8 cellular contexts compared by ENCODE assay signal in the genomic region with DNA sequence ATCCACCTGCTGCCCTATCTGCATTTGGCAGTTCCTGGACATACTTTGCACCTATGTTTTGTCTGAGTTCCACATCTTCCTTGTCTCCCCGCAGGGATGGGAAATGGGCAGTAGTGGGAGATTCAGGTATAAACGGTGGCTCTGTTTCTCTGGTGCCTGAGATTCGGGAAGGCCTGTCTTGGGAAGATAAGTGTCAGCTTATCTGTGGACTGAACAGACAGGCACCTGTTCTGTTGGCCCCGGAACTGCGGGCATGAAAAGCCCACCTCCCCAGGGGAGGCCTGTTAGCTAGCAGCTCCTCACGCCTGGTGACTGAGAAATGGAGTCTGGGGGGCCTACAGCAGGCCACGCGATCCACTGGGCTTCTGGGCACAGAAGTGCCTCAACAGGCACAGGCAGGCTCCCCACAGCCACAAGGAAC. TPM values are rescaled to one million over a fixed set of nuclear protein-coding genes. Genes with fewer than 3 reads are reported as not detected.
A peak's percentile ranks its signal among the peaks of the same experiment; 100 is the strongest.
DNase-seq lines count a peak whose midpoint lies in the region; ATAC-seq and TF ChIP-seq lines count a peak whose summit lies in the region.

No MANE protein-coding gene starts in this region.

- peak overlapping the region; percentile 67 to 100 (median 95) for H3K27ac ChIP-seq in Peyer's patch
- H3K27ac ChIP-seq in esophagus (ENCODE audit: low read depth in 2 of 2, low read length in 1 of 2) = peak overlapping the region; percentile 96
- peak overlapping the region; percentile 85 for H3K27ac ChIP-seq in psoas muscle

- no peaks in the 10 kb centered on the region for H3K9me3 ChIP-seq in Peyer's patch
- no peaks in the 10 kb centered on the region for H3K9me3 ChIP-seq in esophagus (ENCODE audit: control insufficient read depth in 2 of 2, insufficient read depth in 1 of 2, low read depth in 1 of 2, low read length in 1 of 2)
- no peaks in the 10 kb centered on the region for H3K9me3 ChIP-seq in psoas muscle

- no peaks in the 10 kb centered on the region for H3K9me3 Mint-ChIP-seq in activated T-cell treated with anti-CD3 and anti-CD28 coated beads, Interleukin-2, amount 50 U/mL, for 4 hours

- no peak for DNase-seq in Peyer's patch
- DNase-seq in psoas muscle = no peak
- no peak for DNase-seq in CD1c-positive myeloid dendritic cell (ENCODE audit: extremely low spot score)
- no peak for DNase-seq in activated effector memory CD4-positive, alpha-beta T cell treated with anti-CD3 and anti-CD28 coated beads, Interleukin-2, amount 50 U/mL, for 16 hours
- no peak for DNase-seq in activated T-cell treated with anti-CD3 and anti-CD28 coated beads, Interleukin-2, amount 50 U/mL, for 4 hours

- H3K4me1 ChIP-seq in Peyer's patch (peaks cover 9 to 70% (median 37%) of the 10 kb centered on the region in 4 donors), esophagus (ENCODE audit: control insufficient read depth in 2 of 2, insufficient read depth in 2 of 2, low read length in 1 of 2) (peaks cover 3 to 17% of the 10 kb centered on the region in 2 donors), psoas muscle (peaks cover 28% of the 10 kb centered on the region)

- 34 to 48% methylated on average over 8 of the region's 8 CpGs for WGBS in esophagus, 2 donors
- 46 to 62% (median 56%) methylated on average over 8 of the region's 8 CpGs for WGBS in psoas muscle, 3 donors

- no peak overlapping the region for H3K4me3 Mint-ChIP-seq in activated T-cell treated with anti-CD3 and anti-CD28 coated beads, Interleukin-2, amount 50 U/mL, for 4 hours

- intact Hi-C loops in psoas muscle (cut with DNase I) = loop anchor here (1.0 to 5.0 kb wide), 3 partner anchors 40 to 53 kb away; a partner anchor contains a TSS

- ATAC-seq in psoas muscle = peak in 1 of 4 donors; percentile 0
- ATAC-seq in HG03439 (IDR thresholded peaks at IDR 0.05; ENCODE audit: unreplicated experiment) = no peak
- ATAC-seq in activated T-cell treated with anti-CD3 and anti-CD28 coated beads, Interleukin-2, amount 50 U/mL, for 4 hours = no peak

- H3K4me1 Mint-ChIP-seq in activated T-cell treated with anti-CD3 and anti-CD28 coated beads, Interleukin-2, amount 50 U/mL, for 4 hours (ENCODE audit: low read depth) = peaks cover 68% of the 10 kb centered on the region

- TF ChIP-seq CTCF in Peyer's patch (IDR thresholded peaks at IDR 0.05) (no peak), psoas muscle (IDR thresholded peaks at IDR 0.05) (no peak)

- H3K36me3 ChIP-seq in Peyer's patch (peaks cover 0 to 40% (median 0%) of the 10 kb centered on the region in 3 donors), esophagus (ENCODE audit: control insufficient read depth in 2 of 2, insufficient read depth in 2 of 2, low read length in 1 of 2) (peaks cover 16 to 20% of the 10 kb centered on the region in 2 donors), psoas muscle (ENCODE audit: insufficient read depth in 1 of 2, low read depth in 1 of 2) (peaks cover 18 to 47% of the 10 kb centered on the region in 2 donors)

- H3K27me3 Mint-ChIP-seq in activated T-cell treated with anti-CD3 and anti-CD28 coated beads, Interleukin-2, amount 50 U/mL, for 4 hours (ENCODE audit: low read depth) = no peaks in the 10 kb centered on the region

- peaks cover 35% of the 10 kb centered on the region for H3K36me3 Mint-ChIP-seq in activated T-cell treated with anti-CD3 and anti-CD28 coated beads, Interleukin-2, amount 50 U/mL, for 4 hours (ENCODE audit: insufficient read depth)

- H3K27me3 ChIP-seq in Peyer's patch (no peaks in the 10 kb centered on the region), esophagus (ENCODE audit: control insufficient read depth in 1 of 2, insufficient read depth in 2 of 2, low read length in 2 of 2) (no peaks in the 10 kb centered on the region), psoas muscle (ENCODE audit: insufficient read depth in 3 of 3, low read length in 2 of 3) (no peaks in the 10 kb centered on the region)

- TF ChIP-seq POLR2A in GM15510 (IDR thresholded peaks at IDR 0.05; ENCODE audit: borderline replicate concordance, extremely low read depth, insufficient read length) (peak; percentile 12), Peyer's patch (IDR thresholded peaks at IDR 0.05) (no peak)

- H3K4me3 ChIP-seq in Peyer's patch (peak overlapping the region in 2 of 4 donors; percentile 62 to 83), esophagus (ENCODE audit: low read depth in 1 of 2, low read length in 2 of 2) (peak overlapping the region; percentile 64 to 89), psoas muscle (no peak overlapping the region)

RNA-seq across cellular contexts. Expression of a gene that starts 5.8 kb away (rescaled TPM):
- total RNA-seq in Peyer's patch = 100 to 1,000 TPM; 162 to 219 (median 174) TPM
- 100 to 1,000 TPM in 1 of 2 donors, 10 to 100 TPM in 1; 68.5 to 161 TPM for polyA plus RNA-seq in esophagus
- 100 to 1,000 TPM; 137 to 278 (median 180) TPM for total RNA-seq in psoas muscle
- 100 to 1,000 TPM; 176 to 381 (median 208) TPM for polyA plus RNA-seq in psoas muscle
- total RNA-seq in activated T-cell treated with anti-CD3 and anti-CD28 coated beads, Interleukin-2, amount 50 U/mL, for 4 hours = 100 to 1,000 TPM; 619 to 718 (median 635) TPM

RNA-seq across cellular contexts. Expression of a gene that starts 6.1 kb away (rescaled TPM):
- total RNA-seq in Peyer's patch = 10 to 100 TPM in 3 of 4 donors, 1 to 10 TPM in 1; 9.1 to 24.8 (median 18.3) TPM
- polyA plus RNA-seq in esophagus = 10 to 100 TPM; 13.5 to 29.5 TPM
- total RNA-seq in psoas muscle = 10 to 100 TPM; 30.1 to 59.4 (median 44.8) TPM
- polyA plus RNA-seq in psoas muscle = 10 to 100 TPM; 26.6 to 66.5 (median 50.4) TPM
- 100 to 1,000 TPM; 215 to 254 (median 223) TPM for total RNA-seq in activated T-cell treated with anti-CD3 and anti-CD28 coated beads, Interleukin-2, amount 50 U/mL, for 4 hours

RNA-seq across cellular contexts. Expression of a gene that starts 13.5 kb away (rescaled TPM):
- 100 to 1,000 TPM in 1 of 4 donors, 10 to 100 TPM in 3; 41.6 to 183 (median 44.4) TPM for total RNA-seq in Peyer's patch
- polyA plus RNA-seq in esophagus = 10 to 100 TPM; 19.1 to 38.3 TPM
- total RNA-seq in psoas muscle = 1 to 10 TPM; 3.6 to 7.6 (median 4.6) TPM
- 1 to 10 TPM; 1.3 to 2.6 (median 2.1) TPM for polyA plus RNA-seq in psoas muscle
- 100 to 1,000 TPM; 309 to 404 (median 401) TPM for total RNA-seq in activated T-cell treated with anti-CD3 and anti-CD28 coated beads, Interleukin-2, amount 50 U/mL, for 4 hours

RNA-seq across cellular contexts. Expression of a gene that starts 20.8 kb away (rescaled TPM):
- total RNA-seq in Peyer's patch = 100 to 1,000 TPM; 146 to 339 (median 156) TPM
- 100 to 1,000 TPM; 108 to 253 TPM for polyA plus RNA-seq in esophagus
- total RNA-seq in psoas muscle = 100 to 1,000 TPM in 2 of 4 donors, 10 to 100 TPM in 2; 80.4 to 110 (median 95.6) TPM
- polyA plus RNA-seq in psoas muscle = 100 to 1,000 TPM; 223 to 269 (median 247) TPM
- total RNA-seq in activated T-cell treated with anti-CD3 and anti-CD28 coated beads, Interleukin-2, amount 50 U/mL, for 4 hours = 100 to 1,000 TPM; 180 to 190 (median 184) TPM

RNA-seq across cellular contexts. Expression of a gene that starts 21.0 kb away (rescaled TPM):
- total RNA-seq in Peyer's patch (not detected), psoas muscle (not detected)
- polyA plus RNA-seq in esophagus (not detected), psoas muscle (not detected)
- total RNA-seq in activated T-cell treated with anti-CD3 and anti-CD28 coated beads, Interleukin-2, amount 50 U/mL, for 4 hours = not detected

Comparison
In these comparisons a context has a peak if more than half of its experiments do, and no peak if none do; other contexts are left out.
1. RNA of a gene that starts 13.5 kb away (total RNA-seq): 309 to 404 TPM in activated T-cell treated with anti-CD3 and anti-CD28 coated beads, Interleukin-2, amount 50 U/mL, for 4 hours and 41.6 to 183 TPM in Peyer's patch; 3.6 to 7.6 TPM in psoas muscle; every median in the first group is over 4 times any median in the second.
2. Peak in every context shown above with its lines, with median percentiles within 50 percentile points of each other: H3K27ac ChIP-seq.